8 cellular contexts compared by ENCODE assay signal in genomic region chr3:58491506-58492384, GRCh38. TPM values are rescaled to one million over a fixed set of nuclear protein-coding genes. Genes with fewer than 3 reads are reported as not detected.
DNase-seq lines count a peak whose midpoint lies in the region; FAIRE-seq and TF ChIP-seq lines count a peak whose summit lies in the region.

TSS of gene KCTD6 (plus strand) at chr3:58492096. CDS start at chr3:58498756, 6,660 bp downstream.

- H3K27me3 ChIP-seq in H7 (ENCODE audit: control insufficient read depth, insufficient read depth, low read length) (no peaks in the 10 kb centered on the region; the same call in 1 of the 2 replicates), Loucy (ENCODE audit: insufficient read depth, low read length, poor library complexity, severe bottlenecking) (no peaks in the 10 kb centered on the region)

- peak within 1 kb of the TSS; percentile 52 for H2AFZ ChIP-seq in Loucy (ENCODE audit: low read length)

- peak within 1 kb of the TSS; percentile 79 for H3K9ac ChIP-seq in Loucy (ENCODE audit: low read depth, low read length, poor library complexity, severe bottlenecking)

- peak; percentile 54 for TF ChIP-seq CTCF in Loucy (conservative IDR thresholded peaks at IDR 0.05; ENCODE audit: low read length)

- no peaks in the 10 kb centered on the region for H3K36me3 ChIP-seq in H7 (replicated peaks; ENCODE audit: control insufficient read depth, insufficient read depth, low read length)
- no peaks in the 10 kb centered on the region for H3K36me3 ChIP-seq in Loucy (ENCODE audit: insufficient read depth, low read length)

- H3K27ac ChIP-seq in substantia nigra (ENCODE audit: low read depth, low read length, poor library complexity, severe bottlenecking), result peak within 1 kb of the TSS; percentile 79

- H3K4me3 ChIP-seq in H7 (ENCODE audit: insufficient read depth, low read depth, low read length) (peak within 1 kb of the TSS; percentile 75), Loucy (ENCODE audit: low read length, poor library complexity, severe bottlenecking) (peak within 1 kb of the TSS; percentile 82)

- H3F3A ChIP-seq in Loucy (ENCODE audit: low read depth), result no peaks in the 10 kb centered on the region

- H3K9me3 ChIP-seq in Loucy (ENCODE audit: insufficient read depth, low read depth, low read length), result no peaks in the 10 kb centered on the region

- in situ Hi-C loops in G401 (cut with HindIII; ENCODE audit: low sequenced_read_pairs), result no loop called here

- H3K9me2 ChIP-seq in Loucy (replicated peaks; ENCODE audit: low read depth, low read length), result no peaks in the 10 kb centered on the region

- H3K79me2 ChIP-seq in Loucy (ENCODE audit: insufficient read depth, low read length), result peaks cover 45% of the 10 kb centered on the region

- DNase-seq in G401 (ENCODE audit: low spot score) (peak; percentile 82), H7 (peak; percentile 97), SIG-M5 treated with dmso at 0.1 percent for 504 hours (lab: John Stamatoyannopoulos, UW; ENCODE audit: unreplicated experiment) (peak; percentile 85), frontal cortex (ENCODE audit: low spot score in 2 of 2) (peak; percentile 91 to 93), non-pigmented ciliary epithelial cell (ENCODE audit: low read depth) (peak; percentile 44), substantia nigra (lab: John Stamatoyannopoulos, UW) (peak; percentile 52 to 94 (median 82))
- DNase-seq in activated gamma-delta T cell treated with anti-CD3 and anti-CD28 coated beads, Interleukin-2, amount 50 U/mL, for 16 hours (ENCODE audit: low read depth), result peak; percentile 74

- H4K20me1 ChIP-seq in Loucy (ENCODE audit: insufficient read depth, low read length, poor library complexity, severe bottlenecking), result peaks cover 35% of the 10 kb centered on the region

- H3K4me1 ChIP-seq in Loucy (ENCODE audit: insufficient read depth, low read length, poor library complexity, severe bottlenecking), result peaks cover 36% of the 10 kb centered on the region

- FAIRE-seq in frontal cortex (lab: Jason Lieb, UNC), result no peak

- peak within 1 kb of the TSS; percentile 92 for H3K4me2 ChIP-seq in Loucy (ENCODE audit: low read depth, low read length, poor library complexity, severe bottlenecking)

RNA-seq across cellular contexts. Expression of gene KCTD6, which starts in this region (rescaled TPM):
- 15.1 and 17.5 TPM in 2 replicates for total RNA-seq in G401 (2014; rRNA removed; shearing (Covaris generic))
- total RNA-seq in H7 (2014; rRNA removed; shearing (Covaris generic)), result 22.9 and 24.7 TPM in 2 replicates
- total RNA-seq in frontal cortex, result 24.5 TPM

Comparison
In these comparisons a context has a peak if more than half of its experiments do, and no peak if none do; other contexts are left out.
1. Peak in every context shown above with its lines: DNase-seq, H3K4me3 ChIP-seq and H3K27ac ChIP-seq.
2. DNase-seq: peak in every context shown above with its lines; median percentile 97 in H7; 92 in frontal cortex; 85 in SIG-M5 treated with dmso at 0.1 percent for 504 hours; 82 in G401; 82 in substantia nigra; 74 in activated gamma-delta T cell treated with anti-CD3 and anti-CD28 coated beads, Interleukin-2, amount 50 U/mL, for 16 hours; 44 in non-pigmented ciliary epithelial cell.